19 cellular contexts compared by ENCODE assay signal in genomic region chr14:53501361-53502320, GRCh38.
DNase-seq lines count a peak whose midpoint lies in the region; ATAC-seq and TF ChIP-seq lines count a peak whose summit lies in the region.
"Had no signal": no experiment of that assay in that cellular context is flagged by ENCODE, and none has a peak within 500 bp of the region (broad histone marks: within the 10 kb centered on the region; RNA-seq: fewer than 3 reads in every experiment).

No MANE protein-coding gene starts in this region.

- H2BK120ac ChIP-seq in IMR-90 (ENCODE audit: low read depth, low read length): peak overlapping the region; percentile 98

- peak overlapping the region; percentile 96 for H4K91ac ChIP-seq in IMR-90 (ENCODE audit: insufficient read depth, low read depth, low read length)

- H3K27ac Mint-ChIP-seq in activated naive CD4-positive, alpha-beta T cell treated with anti-CD3 and anti-CD28 coated beads for 36 hours: no peak overlapping the region
- H3K27ac Mint-ChIP-seq: naive thymus-derived CD4-positive, alpha-beta T cell; stimulated activated memory B cell treated with anti-CD40 and anti-IgM and Interleukin-4, amounts not matched to agents 10 μg/mL and 1 μg/mL and 100 μg/mL, for 72 hours had no signal

- peak overlapping the region; percentile 68 to 93 for H4K8ac ChIP-seq in IMR-90 (ENCODE audit: low read depth in 2 of 2, low read length in 2 of 2)

- H3K9me1 ChIP-seq in IMR-90 (ENCODE audit: insufficient read depth, low read length): peaks cover 6% of the 10 kb centered on the region; the same call in 1 of the 2 replicates

- peak overlapping the region; percentile 93 for H3K56ac ChIP-seq in IMR-90 (ENCODE audit: extremely low read depth, insufficient read depth, low read length)

- H3K27ac ChIP-seq in AG04450 (ENCODE audit: low read depth, low read length): peak overlapping the region; percentile 71
- H3K27ac ChIP-seq in IMR-90 (ENCODE audit: insufficient read depth, low read length): peak overlapping the region; percentile 98
- peak overlapping the region; percentile 19 for H3K27ac ChIP-seq in colonic mucosa
- H3K27ac ChIP-seq in left lung: no peak overlapping the region
- H3K27ac ChIP-seq in ascending aorta: no peak overlapping the region
- H3K27ac ChIP-seq: brain microvascular endothelial cell, foreskin keratinocyte, parathyroid adenoma had no signal

- intact Hi-C loops in IMR-90 (cut with micrococcal nuclease) (loop anchor here (5.0 kb wide), 2 partner anchors 39 to 69 kb away; no protein-coding TSS in a partner anchor), colonic mucosa (cut with DNase I) (no loop called here), left lung (cut with DNase I) (no loop called here), ascending aorta (cut with DNase I) (no loop called here)
- intact Hi-C loops in activated naive CD4-positive, alpha-beta T cell treated with anti-CD3 and anti-CD28 coated beads for 36 hours (cut with micrococcal nuclease): no loop called here

- no peak overlapping the region for H2AFZ ChIP-seq in IMR-90 (replicated peaks; ENCODE audit: low read length, poor library complexity)
- H2AFZ ChIP-seq: parathyroid adenoma had no signal

- peak overlapping the region; percentile 92 for H3K14ac ChIP-seq in IMR-90 (replicated peaks; ENCODE audit: low read depth, low read length)

- H3K9me3 Mint-ChIP-seq in activated naive CD4-positive, alpha-beta T cell treated with anti-CD3 and anti-CD28 coated beads for 36 hours: peaks cover 25% of the 10 kb centered on the region

- no peaks in the 10 kb centered on the region for H3K79me1 ChIP-seq in IMR-90 (ENCODE audit: low read depth in 1 of 2, low read length in 2 of 2)

- peak overlapping the region; percentile 91 for H2BK5ac ChIP-seq in IMR-90 (ENCODE audit: low read depth, low read length, poor library complexity, severe bottlenecking)

- H3K27me3 ChIP-seq in AG04450 (ENCODE audit: control insufficient read depth, insufficient read depth, low read length): no peaks in the 10 kb centered on the region
- H3K27me3 ChIP-seq in IMR-90 (ENCODE audit: control insufficient read depth, insufficient read depth, low read length): no peaks in the 10 kb centered on the region
- no peaks in the 10 kb centered on the region for H3K27me3 ChIP-seq in colonic mucosa
- H3K27me3 ChIP-seq in left lung: no peaks in the 10 kb centered on the region
- no peaks in the 10 kb centered on the region for H3K27me3 ChIP-seq in ascending aorta
- H3K27me3 ChIP-seq: brain microvascular endothelial cell, foreskin keratinocyte had no signal

- no TSS peak for BruUV-seq in IMR-90 (replicated peaks; lab: Mats Ljungman, UMichigan)

- H3K4me1 ChIP-seq in IMR-90 (ENCODE audit: control insufficient read depth, insufficient read depth, low read length) (peaks cover 8% of the 10 kb centered on the region), colonic mucosa (no peaks in the 10 kb centered on the region), left lung (no peaks in the 10 kb centered on the region), ascending aorta (no peaks in the 10 kb centered on the region)
- H3K4me1 ChIP-seq: foreskin keratinocyte, parathyroid adenoma had no signal

- H3K4ac ChIP-seq in IMR-90 (ENCODE audit: low read depth, low read length): peak overlapping the region; percentile 94

- H4K20me1 ChIP-seq in IMR-90 (ENCODE audit: insufficient read depth, low read length): no peaks in the 10 kb centered on the region

- H2AK9ac ChIP-seq in IMR-90 (replicated peaks; ENCODE audit: low read depth, low read length, poor library complexity): no peak overlapping the region

- H3K4me1 Mint-ChIP-seq in activated naive CD4-positive, alpha-beta T cell treated with anti-CD3 and anti-CD28 coated beads for 36 hours (ENCODE audit: low read depth): no peaks in the 10 kb centered on the region
- H3K4me1 Mint-ChIP-seq: stimulated activated memory B cell treated with anti-CD40 and anti-IgM and Interleukin-4, amounts not matched to agents 10 μg/mL and 1 μg/mL and 100 μg/mL, for 72 hours had no signal

- H4K5ac ChIP-seq in IMR-90 (ENCODE audit: low read depth, low read length): peak overlapping the region; percentile 91

- H3K23ac ChIP-seq in IMR-90 (ENCODE audit: low read depth, low read length): peak overlapping the region; percentile 98

- H2AK5ac ChIP-seq in IMR-90 (ENCODE audit: low read depth, low read length): peak overlapping the region; percentile 82

- peak overlapping the region; percentile 80 for H3K9ac ChIP-seq in IMR-90 (ENCODE audit: low read depth, low read length)
- no peak overlapping the region for H3K9ac ChIP-seq in colonic mucosa (ENCODE audit: low read depth in 2 of 2, low read length in 2 of 2)
- H3K9ac ChIP-seq: parathyroid adenoma had no signal

- CTCF ChIA-PET in AG04450 (lab: Charles Lee): interaction anchor here (0.5 to 0.9 kb wide), 4 partner anchors 37 to 956 kb away, joined by 3 to 4 read pairs (median 4); no protein-coding TSS in a partner anchor
- CTCF ChIA-PET in IMR-90 (lab: Yijun Ruan, JAX): interaction anchor here (1.4 kb wide), 1 partner anchor 36 kb away, joined by 3 read pairs; no protein-coding TSS in a partner anchor
- CTCF ChIA-PET in activated naive CD4-positive, alpha-beta T cell treated with anti-CD3 and anti-CD28 coated beads for 36 hours (lab: Charles Lee): interaction anchor here (0.6 kb wide), 1 partner anchor 875 kb away, joined by 4 read pairs; no protein-coding TSS in a partner anchor

- no peak for TF ChIP-seq RAD21 in IMR-90 (IDR thresholded peaks at IDR 0.05; ENCODE audit: low read length)

- peak overlapping the region; percentile 87; the same call in 2 of the 3 replicates for H2BK15ac ChIP-seq in IMR-90 (ENCODE audit: low read depth, low read length)

- peaks cover 3% of the 10 kb centered on the region for H3K27me3 Mint-ChIP-seq in activated naive CD4-positive, alpha-beta T cell treated with anti-CD3 and anti-CD28 coated beads for 36 hours (ENCODE audit: low read depth)

- H2BK20ac ChIP-seq in IMR-90 (ENCODE audit: low read depth, low read length): peak overlapping the region; percentile 99

- H3K9me3 ChIP-seq in AG04450 (ENCODE audit: control insufficient read depth, insufficient read depth, low read length) (no peaks in the 10 kb centered on the region), IMR-90 (ENCODE audit: control insufficient read depth, insufficient read depth, low read length) (peaks cover 3% of the 10 kb centered on the region; the same call in 1 of the 2 replicates), colonic mucosa (no peaks in the 10 kb centered on the region), left lung (peaks cover 0 to 17% of the 10 kb centered on the region in 2 donors), ascending aorta (peaks cover 0 to 15% of the 10 kb centered on the region in 2 donors)

- TF ChIP-seq CTCF in AG04450 (IDR thresholded peaks at IDR 0.05; ENCODE audit: low read depth, low read length) (no peak), IMR-90 (conservative IDR thresholded peaks at IDR 0.05; ENCODE audit: low read depth, low read length) (no peak), colonic mucosa (IDR thresholded peaks at IDR 0.05) (no peak), left lung (IDR thresholded peaks at IDR 0.05) (no peak), ascending aorta (IDR thresholded peaks at IDR 0.05) (no peak)

- ATAC-seq in IMR-90 (ENCODE audit: low read depth): peak; percentile 93
- ATAC-seq in left lung: peak; percentile 79
- ATAC-seq in HG02623 (IDR thresholded peaks at IDR 0.05; ENCODE audit: unreplicated experiment): no peak
- no peak for ATAC-seq in GM21381 (IDR thresholded peaks at IDR 0.05; ENCODE audit: unreplicated experiment)
- ATAC-seq: activated CD4-positive, CD25-positive, alpha-beta regulatory T cell treated with anti-CD3 and anti-CD28 coated beads, Interleukin-2, amount 50 U/mL, for 24 hours; foreskin keratinocyte; naive thymus-derived CD4-positive, alpha-beta T cell; stimulated activated memory B cell treated with anti-CD40 and anti-IgM and Interleukin-4, amounts not matched to agents 10 μg/mL and 1 μg/mL and 100 μg/mL, for 72 hours had no signal

- WGBS in IMR-90 (ENCODE audit: extremely low coverage in 2 of 2, insufficient read length in 1 of 2), 2 experiments: no CpG with 5 or more reads among the region's 4 CpGs

- no peak for TF ChIP-seq POLR2A in IMR-90 (IDR thresholded peaks at IDR 0.05; ENCODE audit: low read depth, low read length)

- DNase-seq in AG04450 (ENCODE audit: low read depth, low spot score): peak; percentile 90
- DNase-seq in IMR-90: peak; percentile 93
- no peak for DNase-seq in colonic mucosa
- no peak for DNase-seq in left lung
- no peak for DNase-seq in activated naive CD4-positive, alpha-beta T cell treated with anti-CD3 and anti-CD28 coated beads for 36 hours
- no peak for DNase-seq in ascending aorta (ENCODE audit: low spot score in 2 of 2)
- DNase-seq: activated effector memory CD4-positive, alpha-beta T cell treated with anti-CD3 and anti-CD28 coated beads, Interleukin-2, amount 50 U/mL, for 16 hours; brain microvascular endothelial cell; DND-41; foreskin keratinocyte; naive thymus-derived CD4-positive, alpha-beta T cell; NCI-H187 treated with DMSO at 0.1 percent for 48 hours; NCI-H526; stimulated activated CD4-positive, alpha-beta T cell treated with anti-CD3 and anti-CD28 coated beads, Interleukin-12 subunit alpha, Interleukin-12 subunit beta, amount 100 ng/mL, for 4 hours had no signal

- H3K36me3 ChIP-seq in IMR-90 (ENCODE audit: control insufficient read depth, insufficient read depth, low read length) (no peaks in the 10 kb centered on the region), colonic mucosa (no peaks in the 10 kb centered on the region), left lung (no peaks in the 10 kb centered on the region), ascending aorta (no peaks in the 10 kb centered on the region)
- H3K36me3 ChIP-seq: brain microvascular endothelial cell had no signal

- in situ Hi-C loops in IMR-90 (cut with MboI; ENCODE audit: low sequenced_read_pairs): no loop called here

- peak overlapping the region; percentile 62; the same call in 1 of the 2 replicates for H3K4me2 ChIP-seq in IMR-90 (ENCODE audit: low read depth, low read length)

- H3K4me3 Mint-ChIP-seq in activated naive CD4-positive, alpha-beta T cell treated with anti-CD3 and anti-CD28 coated beads for 36 hours: no peak overlapping the region
- H3K4me3 Mint-ChIP-seq: naive thymus-derived CD4-positive, alpha-beta T cell; stimulated activated memory B cell treated with anti-CD40 and anti-IgM and Interleukin-4, amounts not matched to agents 10 μg/mL and 1 μg/mL and 100 μg/mL, for 72 hours had no signal

- POLR2A ChIA-PET in AG04450 (lab: Yijun Ruan, JAX) (interaction anchor here (0.6 to 2.4 kb wide), 6 partner anchors 14 to 43 kb away, joined by 3 to 19 read pairs (median 7); no protein-coding TSS in a partner anchor), IMR-90 (lab: Charles Lee; ENCODE audit: unreplicated experiment) (interaction anchor here (0.6 kb wide), 1 partner anchor 452 kb away, joined by 12 read pairs; no protein-coding TSS in a partner anchor)

- dilution Hi-C loops in IMR-90 (cut with HindIII; ENCODE audit: low sequenced_read_pairs, unreplicated experiment): no loop called here

- H3K4me3 ChIP-seq in AG04450 (ENCODE audit: low read depth, low read length): no peak overlapping the region
- no peak overlapping the region for H3K4me3 ChIP-seq in IMR-90 (ENCODE audit: insufficient read depth, low read depth, low read length)
- no peak overlapping the region for H3K4me3 ChIP-seq in colonic mucosa
- H3K4me3 ChIP-seq in left lung: no peak overlapping the region
- H3K4me3 ChIP-seq in ascending aorta: no peak overlapping the region

- peaks cover 1% of the 10 kb centered on the region for H3K36me3 Mint-ChIP-seq in activated naive CD4-positive, alpha-beta T cell treated with anti-CD3 and anti-CD28 coated beads for 36 hours (ENCODE audit: low read depth)
- H3K36me3 Mint-ChIP-seq: stimulated activated memory B cell treated with anti-CD40 and anti-IgM and Interleukin-4, amounts not matched to agents 10 μg/mL and 1 μg/mL and 100 μg/mL, for 72 hours had no signal

- peak overlapping the region; percentile 99 for H3K18ac ChIP-seq in IMR-90 (ENCODE audit: low read depth, low read length)

Comparison
In these comparisons a context has a peak if more than half of its experiments do, and no peak if none do; other contexts are left out.
1. DNase-seq: peak in AG04450 (single experiment) and IMR-90 (single experiment); none in colonic mucosa (single experiment), left lung (0 of 2), activated naive CD4-positive, alpha-beta T cell treated with anti-CD3 and anti-CD28 coated beads for 36 hours (single experiment) and ascending aorta (0 of 2).
2. H3K27ac ChIP-seq: peak in AG04450 (single experiment), IMR-90 (single experiment) and colonic mucosa (single experiment); none in left lung (0 of 2) and ascending aorta (0 of 2).
3. ATAC-seq: peak in IMR-90 (single experiment) and left lung (single experiment); none in HG02623 (single experiment) and GM21381 (single experiment).